ENCODE assay signal across 2 cellular contexts in genomic region chr6:16785496-16785895, GRCh38.
A peak's percentile ranks its signal among the peaks of the same experiment; 100 is the strongest.
TF ChIP-seq lines count a peak whose summit lies in the region.

No MANE protein-coding gene starts in this region.

TF ChIP-seq in HepG2, 621 proteins besides CTCF, POLR2A, EP300 and RAD21:
- no peak for TF ChIP-seq ZHX2 (IDR thresholded peaks at IDR 0.05; ENCODE audit: low read depth)
- no peak for TF ChIP-seq ZHX2 (CRISPR knock-in tag; IDR thresholded peaks at IDR 0.05; ENCODE audit: borderline replicate concordance)
- peak; percentile 25 to 60; a peak in 2 of 4 replicates for TF ChIP-seq MAFK (conservative IDR thresholded peaks at IDR 0.05 in 1 of 2, IDR thresholded peaks at IDR 0.05 in 1 of 2; ENCODE audit: low read length in 2 of 2)
- TF ChIP-seq ZSCAN12 (CRISPR knock-in tag; IDR thresholded peaks at IDR 0.05): no peak
- TF ChIP-seq MAFF (IDR thresholded peaks at IDR 0.05; ENCODE audit: low read depth, low read length): peak; percentile 62

TF ChIP-seq in K562, 482 proteins besides CTCF, POLR2A, EP300 and RAD21:
- TF ChIP-seq ZNF316 (IDR thresholded peaks at IDR 0.05) (peak; percentile 23; the same call in 1 of the 2 replicates), E2F1 (CRISPR knock-in tag; IDR thresholded peaks at IDR 0.05) (no peak), NELFE (IDR thresholded peaks at IDR 0.05; ENCODE audit: insufficient read depth, insufficient read length) (no peak), RFX1 (IDR thresholded peaks at IDR 0.05) (no peak)
TF ChIP-seq in K562: peak in this region for 1.
